In the genomic region with DNA sequence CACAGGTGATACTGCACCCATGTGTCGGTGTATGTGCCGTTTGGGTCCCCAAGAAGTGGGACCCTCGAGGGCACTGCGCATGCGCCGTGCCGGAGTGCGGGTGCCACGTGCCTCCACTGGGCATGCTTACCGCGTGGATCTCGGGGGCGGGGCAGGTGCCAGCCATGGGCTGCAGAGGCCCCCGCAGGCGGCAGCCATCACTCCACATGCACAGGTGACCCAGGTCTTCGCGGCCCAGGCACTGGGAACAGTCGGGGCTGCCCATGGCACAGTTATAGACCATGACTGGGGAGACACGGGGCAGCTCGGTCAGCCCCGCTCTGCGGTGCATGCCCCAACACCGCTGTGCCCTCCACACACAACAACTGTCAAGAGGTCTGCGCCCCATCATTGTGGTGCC, we compare ENCODE assay signal across 23 cellular contexts. TPM values are rescaled to one million over a fixed set of nuclear protein-coding genes. Genes with fewer than 3 reads are reported as not detected.
DNase-seq lines count a peak whose midpoint lies in the region; ATAC-seq and TF ChIP-seq lines count a peak whose summit lies in the region.
"Had no signal": no experiment of that assay in that cellular context is flagged by ENCODE, and none has a peak within 500 bp of the region (broad histone marks: within the 10 kb centered on the region; RNA-seq: fewer than 3 reads in every experiment).

No MANE protein-coding gene starts in this region.

- H3K4me1 Mint-ChIP-seq in natural killer cell (peaks cover 53 to 74% of the 10 kb centered on the region in 2 donors), osteocyte (ENCODE audit: unreplicated experiment) (peaks cover 16% of the 10 kb centered on the region)
- H3K4me1 Mint-ChIP-seq in natural killer cell treated with Interleukin-12 subunit alpha and Interleukin-12 subunit beta and Interleukin-15 and Interleukin-18, amount 100 ng/mL, for 72 hours (ENCODE audit: low read depth in 2 of 2) = peaks cover 33 to 53% of the 10 kb centered on the region in 2 donors
- peaks cover 48% of the 10 kb centered on the region for H3K4me1 Mint-ChIP-seq in dendritic cell treated with granulocyte-macrophage colony-stimulating factor and Interleukin-4, amounts not matched to agents 40 ng/mL and 50 ng/mL, for 4 days (ENCODE audit: low read depth)
- H3K4me1 Mint-ChIP-seq in naive thymus-derived CD8-positive, alpha-beta T cell = peaks cover 22 to 46% (median 39%) of the 10 kb centered on the region in 4 donors

- H3K4me3 Mint-ChIP-seq in natural killer cell (no peak overlapping the region), osteocyte (ENCODE audit: unreplicated experiment) (no peak overlapping the region)
- H3K4me3 Mint-ChIP-seq in natural killer cell treated with Interleukin-12 subunit alpha and Interleukin-12 subunit beta and Interleukin-15 and Interleukin-18, amount 100 ng/mL, for 72 hours = no peak overlapping the region
- H3K4me3 Mint-ChIP-seq in dendritic cell treated with granulocyte-macrophage colony-stimulating factor and Interleukin-4, amounts not matched to agents 40 ng/mL and 50 ng/mL, for 4 days = no peak overlapping the region
- H3K4me3 Mint-ChIP-seq in naive thymus-derived CD8-positive, alpha-beta T cell = no peak overlapping the region

- POLR2A ChIA-PET in naive thymus-derived CD8-positive, alpha-beta T cell (lab: Charles Lee) = interaction anchor here (1.0 kb wide), 1 partner anchor 13 kb away, joined by 3 read pairs; no protein-coding TSS in a partner anchor

- H3K36me3 Mint-ChIP-seq in natural killer cell = no peaks in the 10 kb centered on the region
- no peaks in the 10 kb centered on the region for H3K36me3 Mint-ChIP-seq in natural killer cell treated with Interleukin-12 subunit alpha and Interleukin-12 subunit beta and Interleukin-15 and Interleukin-18, amount 100 ng/mL, for 72 hours
- H3K36me3 Mint-ChIP-seq in dendritic cell treated with granulocyte-macrophage colony-stimulating factor and Interleukin-4, amounts not matched to agents 40 ng/mL and 50 ng/mL, for 4 days (ENCODE audit: low read depth) = peaks cover 100% of the 10 kb centered on the region
- no peaks in the 10 kb centered on the region for H3K36me3 Mint-ChIP-seq in naive thymus-derived CD8-positive, alpha-beta T cell
- H3K36me3 Mint-ChIP-seq in osteocyte (ENCODE audit: unreplicated experiment) = peaks cover 29% of the 10 kb centered on the region

- no peak for DNase-seq in natural killer cell
- DNase-seq in natural killer cell treated with Interleukin-12 subunit alpha and Interleukin-12 subunit beta and Interleukin-15 and Interleukin-18, amount 100 ng/mL, for 72 hours (ENCODE audit: low spot score) = no peak
- no peak for DNase-seq in naive thymus-derived CD8-positive, alpha-beta T cell
- DNase-seq in DMS114 treated with DMSO at 0.1 percent for 48 hours (lab: John Stamatoyannopoulos, UW; ENCODE audit: unreplicated experiment) = no peak
- DNase-seq in osteoblast (ENCODE audit: insufficient read length, low spot score, missing footprints) = no peak
- DNase-seq in NCI-H2196 treated with DMSO at 0.1 percent for 48 hours (lab: John Stamatoyannopoulos, UW; ENCODE audit: unreplicated experiment) = no peak
- no peak for DNase-seq in osteocyte (ENCODE audit: extremely low spot score, unreplicated experiment)
- DNase-seq: ACHN; COR-L47; DMS79 treated with DMSO at 0.1 percent for 48 hours; MM.1S; NCI-H1048; NCI-H1417 treated with DMSO at 0.1 percent for 48 hours; NCI-H187; NCI-H2227 treated with DMSO at 0.1 percent for 48 hours; NCI-H510A; NCI-H748 treated with DMSO at 0.1 percent for 48 hours; NK-92 treated with Interleukin-12 subunit alpha and Interleukin-12 subunit beta, amount 100 ng/mL, for 24 hours had no signal

- no peaks in the 10 kb centered on the region for H3K27me3 ChIP-seq in osteoblast (ENCODE audit: insufficient read depth, low read length)

- no peaks in the 10 kb centered on the region for H3K9me3 ChIP-seq in osteoblast (ENCODE audit: low read depth, low read length)

- peak overlapping the region; percentile 64 to 89 for H3K27ac Mint-ChIP-seq in natural killer cell
- no peak overlapping the region for H3K27ac Mint-ChIP-seq in natural killer cell treated with Interleukin-12 subunit alpha and Interleukin-12 subunit beta and Interleukin-15 and Interleukin-18, amount 100 ng/mL, for 72 hours
- H3K27ac Mint-ChIP-seq in dendritic cell treated with granulocyte-macrophage colony-stimulating factor and Interleukin-4, amounts not matched to agents 40 ng/mL and 50 ng/mL, for 4 days = peak overlapping the region; percentile 52
- H3K27ac Mint-ChIP-seq in naive thymus-derived CD8-positive, alpha-beta T cell = peak overlapping the region in 8 of 10 donors; percentile 46 to 96 (median 92)
- no peak overlapping the region for H3K27ac Mint-ChIP-seq in osteocyte (ENCODE audit: unreplicated experiment)

- H3K9me3 Mint-ChIP-seq in natural killer cell (no peaks in the 10 kb centered on the region), osteocyte (ENCODE audit: unreplicated experiment) (no peaks in the 10 kb centered on the region)
- no peaks in the 10 kb centered on the region for H3K9me3 Mint-ChIP-seq in natural killer cell treated with Interleukin-12 subunit alpha and Interleukin-12 subunit beta and Interleukin-15 and Interleukin-18, amount 100 ng/mL, for 72 hours
- no peaks in the 10 kb centered on the region for H3K9me3 Mint-ChIP-seq in dendritic cell treated with granulocyte-macrophage colony-stimulating factor and Interleukin-4, amounts not matched to agents 40 ng/mL and 50 ng/mL, for 4 days
- H3K9me3 Mint-ChIP-seq in naive thymus-derived CD8-positive, alpha-beta T cell = no peaks in the 10 kb centered on the region

- no peak overlapping the region for H3K27ac ChIP-seq in osteoblast (ENCODE audit: low read depth, low read length)
- H3K27ac ChIP-seq: 22Rv1, C4-2B had no signal

- no peaks in the 10 kb centered on the region for H4K20me1 ChIP-seq in osteoblast (ENCODE audit: insufficient read depth, low read length)

- TF ChIP-seq CTCF in natural killer cell (IDR thresholded peaks at IDR 0.05) (no peak), osteoblast (IDR thresholded peaks at IDR 0.05; ENCODE audit: extremely low read depth, low read depth, low read length) (no peak), osteocyte (IDR thresholded peaks at IDR 0.05) (no peak)

- H3K4me2 ChIP-seq in osteoblast (ENCODE audit: insufficient read depth, low read length) = no peak overlapping the region

- no peak for ATAC-seq in natural killer cell
- no peak for ATAC-seq in natural killer cell treated with Interleukin-12 subunit alpha and Interleukin-12 subunit beta and Interleukin-15 and Interleukin-18, amount 100 ng/mL, for 72 hours
- ATAC-seq in naive thymus-derived CD8-positive, alpha-beta T cell = no peak
- ATAC-seq: K562, SK-N-SH treated with all-trans-retinoic acid at 6 μM for 48 hours had no signal

- H3K4me3 ChIP-seq in osteoblast (ENCODE audit: insufficient read depth, low read length) = no peak overlapping the region
- H3K4me3 ChIP-seq: K562 had no signal

- intact Hi-C loops in natural killer cell (cut with micrococcal nuclease) = no loop called here
- intact Hi-C loops in dendritic cell treated with granulocyte-macrophage colony-stimulating factor and Interleukin-4, amounts not matched to agents 40 ng/mL and 50 ng/mL, for 4 days (cut with micrococcal nuclease) = no loop called here

- H3K27me3 Mint-ChIP-seq in natural killer cell (ENCODE audit: low read depth in 2 of 2) (no peaks in the 10 kb centered on the region), osteocyte (ENCODE audit: unreplicated experiment) (no peaks in the 10 kb centered on the region)
- H3K27me3 Mint-ChIP-seq in natural killer cell treated with Interleukin-12 subunit alpha and Interleukin-12 subunit beta and Interleukin-15 and Interleukin-18, amount 100 ng/mL, for 72 hours = no peaks in the 10 kb centered on the region
- no peaks in the 10 kb centered on the region for H3K27me3 Mint-ChIP-seq in dendritic cell treated with granulocyte-macrophage colony-stimulating factor and Interleukin-4, amounts not matched to agents 40 ng/mL and 50 ng/mL, for 4 days
- peaks cover 0 to 2% (median 0%) of the 10 kb centered on the region in 5 donors for H3K27me3 Mint-ChIP-seq in naive thymus-derived CD8-positive, alpha-beta T cell

- no peaks in the 10 kb centered on the region for H3K79me2 ChIP-seq in osteoblast (ENCODE audit: insufficient read depth, low read length)

- peaks cover 75% of the 10 kb centered on the region for H3K36me3 ChIP-seq in osteoblast (ENCODE audit: insufficient read depth, low read length)

- no peaks in the 10 kb centered on the region for H3K4me1 ChIP-seq in osteoblast (ENCODE audit: insufficient read depth, low read length)

- H2AFZ ChIP-seq in osteoblast (ENCODE audit: low read length) = no peak overlapping the region

RNA-seq across cellular contexts. Expression of a gene that starts 31.2 kb away (rescaled TPM):
- total RNA-seq in natural killer cell (not detected), osteoblast (not detected in 2 replicates), osteocyte (not detected in 2 replicates)
- not detected for total RNA-seq in natural killer cell treated with Interleukin-12 subunit alpha and Interleukin-12 subunit beta and Interleukin-15 and Interleukin-18, amount 100 ng/mL, for 72 hours
- total RNA-seq in naive thymus-derived CD8-positive, alpha-beta T cell = not detected
- polyA plus RNA-seq in naive thymus-derived CD8-positive, alpha-beta T cell = not detected
- total RNA-seq: K562 had no signal
- polyA plus RNA-seq: K562 had no signal

RNA-seq across cellular contexts. Expression of a gene that starts 32.3 kb away (rescaled TPM):
- total RNA-seq in natural killer cell = 100 to 1,000 TPM; 135 to 214 (median 189) TPM
- 1 to 10 TPM; 2.8 to 4.8 TPM for total RNA-seq in natural killer cell treated with Interleukin-12 subunit alpha and Interleukin-12 subunit beta and Interleukin-15 and Interleukin-18, amount 100 ng/mL, for 72 hours
- 10 to 100 TPM in 1 of 2 experiments, 1 to 10 TPM in 1; 7.4 to 11.3 TPM for total RNA-seq in naive thymus-derived CD8-positive, alpha-beta T cell
- polyA plus RNA-seq in naive thymus-derived CD8-positive, alpha-beta T cell = 1 to 10 TPM in 1 of 3 donors, under 1 TPM in 2; 0.25 to 1.2 (median 0.30) TPM
- total RNA-seq in osteoblast = 126 and 134 TPM in 2 replicates
- total RNA-seq in osteocyte = 316 and 358 TPM in 2 replicates

RNA-seq across cellular contexts. Expression of a gene that starts 45.8 kb away (rescaled TPM):
- total RNA-seq in natural killer cell = not detected
- not detected for total RNA-seq in natural killer cell treated with Interleukin-12 subunit alpha and Interleukin-12 subunit beta and Interleukin-15 and Interleukin-18, amount 100 ng/mL, for 72 hours
- total RNA-seq in naive thymus-derived CD8-positive, alpha-beta T cell = under 1 TPM in 1 of 2 experiments, not detected in 1; 0.13 TPM
- polyA plus RNA-seq in naive thymus-derived CD8-positive, alpha-beta T cell = not detected
- total RNA-seq in osteoblast = not detected in 2 replicates
- total RNA-seq in osteocyte = not detected in 2 replicates
- total RNA-seq: K562 had no signal
- polyA plus RNA-seq: K562 had no signal

Comparison
In these comparisons a context has a peak if more than half of its experiments do, and no peak if none do; other contexts are left out.
1. H3K27ac Mint-ChIP-seq: peak in natural killer cell (2 of 2), dendritic cell treated with granulocyte-macrophage colony-stimulating factor and Interleukin-4, amounts not matched to agents 40 ng/mL and 50 ng/mL, for 4 days (single experiment) and naive thymus-derived CD8-positive, alpha-beta T cell (8 of 10); none in natural killer cell treated with Interleukin-12 subunit alpha and Interleukin-12 subunit beta and Interleukin-15 and Interleukin-18, amount 100 ng/mL, for 72 hours (0 of 2) and osteocyte (single experiment).
2. RNA of a gene that starts 32.3 kb away (total RNA-seq): 316 to 358 TPM in osteocyte, 135 to 214 TPM in natural killer cell and 126 to 134 TPM in osteoblast; 7.4 to 11.3 TPM in naive thymus-derived CD8-positive, alpha-beta T cell and 2.8 to 4.8 TPM in natural killer cell treated with Interleukin-12 subunit alpha and Interleukin-12 subunit beta and Interleukin-15 and Interleukin-18, amount 100 ng/mL, for 72 hours; every median in the first group is over 10 times any median in the second.